ENCODE assay signal across 18 cellular contexts in genomic region chr16:3482659-3483241, GRCh38. TPM values are rescaled to one million over a fixed set of nuclear protein-coding genes. Genes with fewer than 3 reads are reported as not detected.
"Had no signal": no experiment of that assay in that cellular context is flagged by ENCODE, and none has a peak within 500 bp of the region (broad histone marks: within the 10 kb centered on the region; RNA-seq: fewer than 3 reads in every experiment).

No MANE protein-coding gene starts in this region.

- H3K9me3 Mint-ChIP-seq: activated CD4-positive, alpha-beta T cell treated with anti-CD3 and anti-CD28 coated beads, Interleukin-2, amount 10 ng/mL, durations not matched to agents 7 days and 5 days; activated T-cell treated with anti-CD3 and anti-CD28 coated beads, Interleukin-2, amount 50 U/mL, for 24 hours; immature natural killer cell; naive thymus-derived CD4-positive, alpha-beta T cell had no signal

- H3K9me3 ChIP-seq: psoas muscle, testis, upper lobe of right lung had no signal

- H3K27ac Mint-ChIP-seq: activated CD4-positive, alpha-beta T cell treated with anti-CD3 and anti-CD28 coated beads, Interleukin-2, amount 10 ng/mL, durations not matched to agents 7 days and 5 days had no signal

- DNase-seq: activated CD4-positive, alpha-beta T cell treated with anti-CD3 and anti-CD28 coated beads, Interleukin-2, amount 10 ng/mL, durations not matched to agents 7 days and 5 days; activated effector memory CD4-positive, alpha-beta T cell treated with anti-CD3 and anti-CD28 coated beads, Interleukin-2, amount 50 U/mL, for 16 hours; activated T-cell treated with anti-CD3 and anti-CD28 coated beads, Interleukin-2, amount 50 U/mL, for 24 hours; dermis blood vessel endothelial cell; immature natural killer cell; left colon; naive thymus-derived CD4-positive, alpha-beta T cell; psoas muscle; stimulated activated CD4-positive, alpha-beta T cell treated with anti-CD3 and anti-CD28 coated beads, Interleukin-12 subunit alpha, Interleukin-12 subunit beta, amount 100 ng/mL, for 4 hours; stimulated activated naive CD8-positive, alpha-beta T cell treated with anti-CD3 and anti-CD28 coated beads, Interleukin-15, Interleukin-2, amounts not matched to agents 100 U/mL and 50 U/mL, for 24 hours; SW 1271; upper lobe of right lung had no signal

- H3K27me3 ChIP-seq: testis, upper lobe of right lung had no signal

- H3K4me3 ChIP-seq: psoas muscle, testis, upper lobe of right lung had no signal

- H3K4me3 Mint-ChIP-seq: activated CD4-positive, alpha-beta T cell treated with anti-CD3 and anti-CD28 coated beads, Interleukin-2, amount 10 ng/mL, durations not matched to agents 7 days and 5 days; activated T-cell treated with anti-CD3 and anti-CD28 coated beads, Interleukin-2, amount 50 U/mL, for 24 hours; immature natural killer cell; naive thymus-derived CD4-positive, alpha-beta T cell had no signal

- H3K27ac ChIP-seq: psoas muscle, upper lobe of right lung had no signal

- H3K4me1 ChIP-seq: upper lobe of right lung had no signal

- H3K4me1 Mint-ChIP-seq: activated CD4-positive, alpha-beta T cell treated with anti-CD3 and anti-CD28 coated beads, Interleukin-2, amount 10 ng/mL, durations not matched to agents 7 days and 5 days had no signal

- H3K27me3 Mint-ChIP-seq: activated CD4-positive, alpha-beta T cell treated with anti-CD3 and anti-CD28 coated beads, Interleukin-2, amount 10 ng/mL, durations not matched to agents 7 days and 5 days; activated T-cell treated with anti-CD3 and anti-CD28 coated beads, Interleukin-2, amount 50 U/mL, for 24 hours; naive thymus-derived CD4-positive, alpha-beta T cell had no signal

- ATAC-seq: left colon; naive thymus-derived CD4-positive, alpha-beta T cell; psoas muscle; sciatic nerve; stimulated activated naive CD8-positive, alpha-beta T cell treated with anti-CD3 and anti-CD28 coated beads, Interleukin-15, Interleukin-2, amounts not matched to agents 100 U/mL and 50 U/mL, for 24 hours; upper lobe of right lung had no signal

RNA-seq across cellular contexts. Expression of gene C16orf90, which starts 12.5 kb away (rescaled TPM):
- total RNA-seq: activated CD4-positive, alpha-beta T cell treated with anti-CD3 and anti-CD28 coated beads, Interleukin-2, amount 10 ng/mL, durations not matched to agents 7 days and 5 days; dermis blood vessel endothelial cell; left colon; lung microvascular endothelial cell; mononuclear cell; naive thymus-derived CD4-positive, alpha-beta T cell; psoas muscle; sciatic nerve; upper lobe of right lung had no signal
- polyA plus RNA-seq: adipose tissue; esophagus; immature natural killer cell; naive thymus-derived CD4-positive, alpha-beta T cell; psoas muscle had no signal
